Comparison of ENCODE assay signal across 8 cellular contexts in genomic region chr21:38804030-38804616, GRCh38. TPM values are rescaled to one million over a fixed set of nuclear protein-coding genes. Genes with fewer than 3 reads are reported as not detected.
DNase-seq lines count a peak whose midpoint lies in the region; ATAC-seq and TF ChIP-seq lines count a peak whose summit lies in the region.
"Had no signal": no experiment of that assay in that cellular context is flagged by ENCODE, and none has a peak within 500 bp of the region (broad histone marks: within the 10 kb centered on the region; RNA-seq: fewer than 3 reads in every experiment).

No MANE protein-coding gene starts in this region.

- ATAC-seq in GM23338: no peak
- ATAC-seq in T-cell (replicated peaks in 1 of 4): no peak
- ATAC-seq in HG02763 (IDR thresholded peaks at IDR 0.05; ENCODE audit: unreplicated experiment): no peak
- ATAC-seq in GM18498 (IDR thresholded peaks at IDR 0.05; ENCODE audit: unreplicated experiment): no peak

- H3K27ac Mint-ChIP-seq in GM23338 (no peak overlapping the region), T-cell (no peak overlapping the region)

- H3K4me1 Mint-ChIP-seq in GM23338 (peaks cover 19% of the 10 kb centered on the region), T-cell (peaks cover 28 to 30% (median 28%) of the 10 kb centered on the region in 3 donors)

- peaks cover 14% of the 10 kb centered on the region; the same call in 2 of the 3 replicates for H3K36me3 Mint-ChIP-seq in GM23338 (ENCODE audit: low read depth)
- H3K36me3 Mint-ChIP-seq in T-cell: no peaks in the 10 kb centered on the region

- no peaks in the 10 kb centered on the region for H3F3A ChIP-seq in GM23338 (replicated peaks; ENCODE audit: low read depth)

- no peak overlapping the region for H3K27ac ChIP-seq in GM23338 (ENCODE audit: low read depth)
- peak overlapping the region; percentile 91 for H3K27ac ChIP-seq in epithelial cell of prostate
- no peak overlapping the region for H3K27ac ChIP-seq in rectal smooth muscle tissue (ENCODE audit: low read depth, low read length)

- peaks cover 11% of the 10 kb centered on the region; the same call in 1 of the 2 replicates for H4K20me1 ChIP-seq in GM23338 (replicated peaks; ENCODE audit: insufficient read depth)

- H3K27me3 Mint-ChIP-seq in GM23338 (ENCODE audit: insufficient read depth, low read depth, poor library complexity) (peaks cover 11% of the 10 kb centered on the region), T-cell (peaks cover 0 to 4% of the 10 kb centered on the region in 2 donors)

- no peaks in the 10 kb centered on the region; the same call in 1 of the 3 replicates for H3K9me3 Mint-ChIP-seq in GM23338
- no peaks in the 10 kb centered on the region for H3K9me3 Mint-ChIP-seq in T-cell

- H3K4me1 ChIP-seq in GM23338 (ENCODE audit: insufficient read depth) (peaks cover 22% of the 10 kb centered on the region), rectal smooth muscle tissue (ENCODE audit: control insufficient read depth, insufficient read depth, low read length) (peaks cover 10% of the 10 kb centered on the region)

- CTCF ChIA-PET in T-cell (lab: Charles Lee): interaction anchor here in 1 of 2 donors (0.6 kb wide), 1 partner anchor 24 kb away, joined by 3 read pairs; no protein-coding TSS in a partner anchor

- H3K27me3 ChIP-seq in GM23338 (ENCODE audit: insufficient read depth) (peaks cover 13% of the 10 kb centered on the region), rectal smooth muscle tissue (ENCODE audit: control insufficient read depth, insufficient read depth, low read length) (no peaks in the 10 kb centered on the region)

- H3K79me2 ChIP-seq in GM23338 (replicated peaks; ENCODE audit: insufficient read depth): peaks cover 33% of the 10 kb centered on the region

- no peak overlapping the region for H3K9ac ChIP-seq in rectal smooth muscle tissue (ENCODE audit: low read length)

- peak overlapping the region; percentile 86 for H3K4me2 ChIP-seq in GM23338

- POLR2A ChIA-PET in T-cell (lab: Charles Lee): interaction anchor here in 1 of 2 donors (0.6 kb wide), 1 partner anchor 380 kb away, joined by 3 read pairs; no protein-coding TSS in a partner anchor

- no peak overlapping the region for H2AFZ ChIP-seq in GM23338

- H3K36me3 ChIP-seq in GM23338 (ENCODE audit: insufficient read depth) (no peaks in the 10 kb centered on the region), rectal smooth muscle tissue (ENCODE audit: control insufficient read depth, insufficient read depth, low read length) (no peaks in the 10 kb centered on the region)

- H3K4me3 Mint-ChIP-seq in GM23338 (no peak overlapping the region), T-cell (peak overlapping the region; percentile 81 to 91 (median 84))

- 0 out of 2 replicates have a peak, but pooled peaks cover 12% of the 10 kb centered on the region for H3K9me2 ChIP-seq in GM23338 (ENCODE audit: insufficient read depth)

- no peak for DNase-seq in GM23338 (ENCODE audit: low spot score)
- no peak for DNase-seq in T-cell
- no peak for DNase-seq in epithelial cell of prostate (ENCODE audit: low read depth, low spot score)
- no peak for DNase-seq in GM10266 (ENCODE audit: extremely low spot score)
- DNase-seq: GDM1 had no signal

- H3K4me3 ChIP-seq in GM23338: no peak overlapping the region
- H3K4me3 ChIP-seq in rectal smooth muscle tissue (ENCODE audit: low read length): peak overlapping the region; percentile 72

- TF ChIP-seq CTCF in GM23338 (conservative IDR thresholded peaks at IDR 0.05; ENCODE audit: low read depth in 2 of 2) (no peak), GM10266 (IDR thresholded peaks at IDR 0.05; ENCODE audit: control insufficient read depth, insufficient read depth, low read depth, missing control alignments) (no peak)

TF ChIP-seq in GM23338, 12 proteins besides CTCF, POLR2A, EP300 and RAD21:
- no peak for TF ChIP-seq POLR2AphosphoS5 (IDR thresholded peaks at IDR 0.05; ENCODE audit: low read depth)
- TF ChIP-seq ZNF331 (CRISPR knock-in tag; IDR thresholded peaks at IDR 0.05; ENCODE audit: low read depth): no peak
- TF ChIP-seq REST (IDR thresholded peaks at IDR 0.05; ENCODE audit: unreplicated experiment): no peak
- TF ChIP-seq ZNF462 (CRISPR knock-in tag; IDR thresholded peaks at IDR 0.05): no peak

RNA-seq across cellular contexts. Expression of gene ETS2, which starts 1.6 kb away (rescaled TPM):
- total RNA-seq in GM23338 (2014; rRNA removed; shearing (Covaris generic)): 35.5 and 36.8 TPM in 2 replicates
- polyA plus RNA-seq in GM23338 (2016; fragmentation: Nextera tagmentation; extraction: Ambion mirVana): 17.9 and 19.5 TPM in 2 replicates
- total RNA-seq in T-cell: 10 to 100 TPM; 12.3 to 17.3 (median 16.5) TPM
